8 cellular contexts compared by ENCODE assay signal in the genomic region with DNA sequence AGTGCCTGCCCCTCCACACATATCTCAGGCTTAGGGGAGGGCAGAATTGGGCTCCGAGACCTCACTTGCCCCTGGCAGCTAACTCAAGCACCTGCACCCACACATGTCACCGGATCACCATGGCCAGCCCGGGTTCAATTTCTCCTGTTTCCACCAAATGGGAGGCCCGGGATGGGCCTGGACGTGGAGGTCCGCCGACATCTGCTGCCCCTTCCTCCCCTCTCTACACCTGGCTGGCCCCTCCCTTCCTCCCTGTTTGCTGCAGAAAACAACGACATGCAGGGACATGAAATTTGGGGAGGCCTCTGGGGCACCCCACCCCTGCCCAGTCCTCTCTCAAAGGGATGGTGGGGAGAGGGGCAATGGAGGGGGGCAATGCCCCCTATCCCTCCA. TPM values are rescaled to one million over a fixed set of nuclear protein-coding genes. Genes with fewer than 3 reads are reported as not detected.
DNase-seq lines count a peak whose midpoint lies in the region; ATAC-seq and TF ChIP-seq lines count a peak whose summit lies in the region.

No MANE protein-coding gene starts in this region.

- H3K27me3 Mint-ChIP-seq in GM23338 (ENCODE audit: insufficient read depth, low read depth, poor library complexity) (peaks cover 19% of the 10 kb centered on the region), WTC11 (ENCODE audit: low read depth) (no peaks in the 10 kb centered on the region)

- H3K4me2 ChIP-seq in GM23338 (peak overlapping the region; percentile 77), skeletal muscle satellite cell (ENCODE audit: low read length) (peak overlapping the region; percentile 100)

- peaks cover 9% of the 10 kb centered on the region for H4K20me1 ChIP-seq in GM23338 (replicated peaks; ENCODE audit: insufficient read depth)

- H3K9me3 Mint-ChIP-seq in GM23338 (no peaks in the 10 kb centered on the region), WTC11 (no peaks in the 10 kb centered on the region)

- H3K27me3 ChIP-seq in GM23338 (ENCODE audit: insufficient read depth) (no peaks in the 10 kb centered on the region), right atrium auricular region (no peaks in the 10 kb centered on the region), skeletal muscle satellite cell (ENCODE audit: control insufficient read depth, insufficient read depth, low read length) (no peaks in the 10 kb centered on the region)

- H3K4me1 Mint-ChIP-seq in GM23338: peaks cover 32% of the 10 kb centered on the region
- peaks cover 24% of the 10 kb centered on the region for H3K4me1 Mint-ChIP-seq in WTC11

- H3K27ac Mint-ChIP-seq in GM23338 (peak overlapping the region; percentile 77), WTC11 (peak overlapping the region; percentile 87)

- peak overlapping the region; percentile 97 for H3K4me3 ChIP-seq in GM23338
- H3K4me3 ChIP-seq in right atrium auricular region: peak overlapping the region; percentile 81 to 87
- peak overlapping the region; percentile 92 for H3K4me3 ChIP-seq in skeletal muscle satellite cell (ENCODE audit: low read length)

- no peak overlapping the region for H3K27ac ChIP-seq in GM23338 (ENCODE audit: low read depth)
- H3K27ac ChIP-seq in right atrium auricular region: peak overlapping the region; percentile 84 to 90

- no peaks in the 10 kb centered on the region for H3K9me2 ChIP-seq in GM23338 (ENCODE audit: insufficient read depth)

- H3K36me3 ChIP-seq in GM23338 (ENCODE audit: insufficient read depth) (no peaks in the 10 kb centered on the region), right atrium auricular region (peaks cover 7% of the 10 kb centered on the region), skeletal muscle satellite cell (ENCODE audit: insufficient read depth, low read length) (peaks cover 21% of the 10 kb centered on the region)

- H3K4me3 Mint-ChIP-seq in GM23338: peak overlapping the region; percentile 97
- H3K4me3 Mint-ChIP-seq in WTC11: peak overlapping the region; percentile 95

- POLR2A ChIA-PET in WTC11 (lab: Charles Lee): interaction anchor here (1.2 to 2.0 kb wide), 2 partner anchors 18 to 26 kb away, joined by 3 to 6 read pairs; no protein-coding TSS in a partner anchor

- H3K9me3 ChIP-seq in right atrium auricular region (no peaks in the 10 kb centered on the region), skeletal muscle satellite cell (replicated peaks; ENCODE audit: low read length) (no peaks in the 10 kb centered on the region)

- no peak overlapping the region for H2AFZ ChIP-seq in GM23338

- in situ Hi-C loops in GM13976 (cut with MboI; ENCODE audit: low sequenced_read_pairs, unreplicated experiment): no loop called here

- TF ChIP-seq CTCF in GM23338 (conservative IDR thresholded peaks at IDR 0.05; ENCODE audit: low read depth in 2 of 2): no peak
- TF ChIP-seq CTCF in WTC11 (IDR thresholded peaks at IDR 0.05): no peak
- no peak for TF ChIP-seq CTCF in right atrium auricular region (IDR thresholded peaks at IDR 0.05)
- no peak for TF ChIP-seq CTCF in GM13976 (IDR thresholded peaks at IDR 0.05; ENCODE audit: borderline replicate concordance, control extremely low read depth, extremely low read depth, insufficient read depth, missing control alignments)

- peaks cover 28% of the 10 kb centered on the region for H3K4me1 ChIP-seq in GM23338 (ENCODE audit: insufficient read depth)
- peaks cover 0 to 34% of the 10 kb centered on the region in 2 donors for H3K4me1 ChIP-seq in right atrium auricular region
- H3K4me1 ChIP-seq in skeletal muscle satellite cell (ENCODE audit: control insufficient read depth, insufficient read depth, low read length): peaks cover 19% of the 10 kb centered on the region

- no peak for ATAC-seq in GM23338
- ATAC-seq in WTC11: no peak

- peaks cover 25% of the 10 kb centered on the region for H3F3A ChIP-seq in GM23338 (replicated peaks; ENCODE audit: low read depth)

- DNase-seq in GM23338 (ENCODE audit: low spot score): no peak
- no peak for DNase-seq in WTC11 (ENCODE audit: low spot score)
- DNase-seq in right atrium auricular region (ENCODE audit: low spot score): no peak
- DNase-seq in NOMO-1 treated with dmso at 0.1 percent for 144 hours (lab: John Stamatoyannopoulos, UW; ENCODE audit: unreplicated experiment): no peak
- no peak for DNase-seq in NCI-H1417 treated with DMSO at 0.1 percent for 48 hours (lab: John Stamatoyannopoulos, UW)
- DNase-seq in SKM-1 (lab: John Stamatoyannopoulos, UW; ENCODE audit: unreplicated experiment): no peak
- no peak for DNase-seq in GM13976 (ENCODE audit: low spot score)

- H3K36me3 Mint-ChIP-seq in GM23338 (ENCODE audit: low read depth) (peaks cover 13% of the 10 kb centered on the region; the same call in 2 of the 3 replicates), WTC11 (peaks cover under 1% of the 10 kb centered on the region; the same call in 1 of the 2 replicates)

- peak overlapping the region; percentile 94 for H3K9ac ChIP-seq in skeletal muscle satellite cell (ENCODE audit: low read depth, low read length)

- H3K79me2 ChIP-seq in GM23338 (replicated peaks; ENCODE audit: insufficient read depth): peaks cover 33% of the 10 kb centered on the region

- CTCF ChIA-PET in WTC11 (lab: Charles Lee): interaction anchor here (0.6 to 3.9 kb wide), 13 partner anchors 11 to 638 kb away, joined by 3 to 32 read pairs (median 5); partner anchors contain the start of gene DACT3

TF ChIP-seq in GM23338, 12 proteins besides CTCF, POLR2A, EP300 and RAD21 (continues in another document):
- TF ChIP-seq CREB1 (CRISPR knock-in tag; IDR thresholded peaks at IDR 0.05; ENCODE audit: low read depth): no peak
- no peak for TF ChIP-seq ZNF331 (CRISPR knock-in tag; IDR thresholded peaks at IDR 0.05; ENCODE audit: low read depth)
- no peak for TF ChIP-seq POLR2AphosphoS5 (IDR thresholded peaks at IDR 0.05; ENCODE audit: low read depth)

TF ChIP-seq in WTC11, 78 proteins besides CTCF, POLR2A, EP300 and RAD21:
- no peak for TF ChIP-seq SOX15 (CRISPR knock-in tag; IDR thresholded peaks at IDR 0.05)
- TF ChIP-seq GTF2I (CRISPR knock-in tag; conservative IDR thresholded peaks at IDR 0.05): no peak

RNA-seq across cellular contexts. Expression of gene PRKD2, which starts 1.3 kb away (rescaled TPM):
- total RNA-seq in GM23338 (2014; rRNA removed; shearing (Covaris generic)): 66.6 and 68.0 TPM in 2 replicates
- 53.8 and 53.9 TPM in 2 replicates for polyA plus RNA-seq in GM23338 (2016; fragmentation: Nextera tagmentation; extraction: Ambion mirVana)
- total RNA-seq in WTC11 (2021): 78.5 to 100 TPM (median 81.5 TPM) in 3 replicates
- 10 to 100 TPM in 1 of 2 donors, 1 to 10 TPM in 1; 8.6 to 19.2 TPM for total RNA-seq in right atrium auricular region
- 7.1 and 7.6 TPM in 2 replicates for total RNA-seq in skeletal muscle satellite cell (2012; rRNA removed)

RNA-seq across cellular contexts. Expression of gene FKRP, which starts 30.2 kb away (rescaled TPM):
- 25.5 and 31.9 TPM in 2 replicates for total RNA-seq in GM23338 (2014; rRNA removed; shearing (Covaris generic))
- 8.9 and 11.5 TPM in 2 replicates for polyA plus RNA-seq in GM23338 (2016; fragmentation: Nextera tagmentation; extraction: Ambion mirVana)
- 23.4 to 26.1 TPM (median 24.1 TPM) in 3 replicates for total RNA-seq in WTC11 (2021)
- 10 to 100 TPM; 20.3 to 23.8 TPM for total RNA-seq in right atrium auricular region
- total RNA-seq in skeletal muscle satellite cell (2012; rRNA removed): 19.9 and 20.3 TPM in 2 replicates

RNA-seq across cellular contexts. Expression of gene STRN4, which starts 30.6 kb away (rescaled TPM):
- total RNA-seq in GM23338 (2014; rRNA removed; shearing (Covaris generic)): 131 and 140 TPM in 2 replicates
- polyA plus RNA-seq in GM23338 (2016; fragmentation: Nextera tagmentation; extraction: Ambion mirVana): 58.0 and 62.1 TPM in 2 replicates
- total RNA-seq in WTC11 (2021) (126 to 144 TPM (median 137 TPM) in 3 replicates), right atrium auricular region (10 to 100 TPM; 46.6 to 65.4 TPM)
- total RNA-seq in skeletal muscle satellite cell (2012; rRNA removed): 50.4 and 57.7 TPM in 2 replicates

RNA-seq across cellular contexts. Expression of gene DACT3, which starts 54.6 kb away (rescaled TPM):
- 1.2 and 2.6 TPM in 2 replicates for total RNA-seq in GM23338 (2014; rRNA removed; shearing (Covaris generic))
- 0.75 and 0.78 TPM in 2 replicates for polyA plus RNA-seq in GM23338 (2016; fragmentation: Nextera tagmentation; extraction: Ambion mirVana)
- total RNA-seq in WTC11 (2021) (1.8 to 1.9 TPM (median 1.8 TPM) in 3 replicates), right atrium auricular region (10 to 100 TPM; 23.5 to 25.9 TPM)
- total RNA-seq in skeletal muscle satellite cell (2012; rRNA removed): 1.3 and 1.5 TPM in 2 replicates
